ENCODE assay signal across 1 cellular context in genomic region chr16:727291-727977, GRCh38.
TF ChIP-seq lines count a peak whose summit lies in the region.

No MANE protein-coding gene starts in this region.

TF ChIP-seq in H1, 55 proteins besides CTCF, POLR2A, EP300 and RAD21:
- 0 out of 2 replicates have a peak, but pooled peaks have one; percentile 19 for TF ChIP-seq PHF8 (conservative IDR thresholded peaks at IDR 0.05; ENCODE audit: low read depth, low read length)
- TF ChIP-seq MAX (IDR thresholded peaks at IDR 0.05), result peak; percentile 65
- peak; percentile 93 for TF ChIP-seq BACH1 (IDR thresholded peaks at IDR 0.05; ENCODE audit: low read length)
- TF ChIP-seq ATF2 (IDR thresholded peaks at IDR 0.05; ENCODE audit: low read length), result no peak
- no peak for TF ChIP-seq CREB1 (IDR thresholded peaks at IDR 0.05)
- no peak for TF ChIP-seq SUZ12 (IDR thresholded peaks at IDR 0.05; ENCODE audit: low read length)
- TF ChIP-seq SAP30 (IDR thresholded peaks at IDR 0.05; ENCODE audit: insufficient read depth, insufficient replicate concordance, low read length), result no peak
- peak; percentile 14 to 48; a peak in 1 of 4 replicates for TF ChIP-seq HDAC2 (IDR thresholded peaks at IDR 0.05; ENCODE audit: borderline replicate concordance in 1 of 2, low read depth in 2 of 2, low read length in 2 of 2)
- no peak for TF ChIP-seq KDM5A (IDR thresholded peaks at IDR 0.05; ENCODE audit: low read length)
- TF ChIP-seq CTBP2 (IDR thresholded peaks at IDR 0.05; ENCODE audit: borderline replicate concordance, insufficient read depth, insufficient read length, low read length), result no peak
- TF ChIP-seq KDM4A (IDR thresholded peaks at IDR 0.05; ENCODE audit: low read depth, low read length, severe bottlenecking), result peak; percentile 54
